8 cellular contexts compared by ENCODE assay signal in genomic region chr11:26227311-26227710, GRCh38.
DNase-seq lines count a peak whose midpoint lies in the region; ATAC-seq, FAIRE-seq and TF ChIP-seq lines count a peak whose summit lies in the region.

No MANE protein-coding gene starts in this region.

- WGBS in H9 (ENCODE audit: extremely low coverage, insufficient read length, low lambda C conversion rate) = no CpG with 5 or more reads among the region's 3 CpGs

- no peak overlapping the region for H4K5ac ChIP-seq in H9 (ENCODE audit: insufficient read length, low read depth, low read length)

- no peaks in the 10 kb centered on the region for H3K4me1 Mint-ChIP-seq in H9
- no peaks in the 10 kb centered on the region for H3K4me1 Mint-ChIP-seq in memory B cell
- H3K4me1 Mint-ChIP-seq in activated T-helper 1 cell treated with anti-CD3 and anti-CD28 coated beads, Interleukin-12 subunit alpha, Interleukin-12 subunit beta, Interleukin-2, Interleukin-4 antibody, amounts not matched to agents 30 ng/mL and 10 ng/mL and 1 ng/mL, durations not matched to agents 14 hours and 24 hours and 36 hours (ENCODE audit: low read depth) = no peaks in the 10 kb centered on the region

- H2BK5ac ChIP-seq in H9 (ENCODE audit: insufficient read length, low read length) = no peak overlapping the region

- no peak overlapping the region for H3K56ac ChIP-seq in H9 (ENCODE audit: insufficient read length, low read depth, low read length)

- H3K27me3 Mint-ChIP-seq in H9 (ENCODE audit: low read depth) = no peaks in the 10 kb centered on the region
- H3K27me3 Mint-ChIP-seq in memory B cell = no peaks in the 10 kb centered on the region
- H3K27me3 Mint-ChIP-seq in activated T-helper 1 cell treated with anti-CD3 and anti-CD28 coated beads, Interleukin-12 subunit alpha, Interleukin-12 subunit beta, Interleukin-2, Interleukin-4 antibody, amounts not matched to agents 30 ng/mL and 10 ng/mL and 1 ng/mL, durations not matched to agents 14 hours and 24 hours and 36 hours (ENCODE audit: insufficient read depth) = no peaks in the 10 kb centered on the region

- H3F3A ChIP-seq in MM.1S (ENCODE audit: insufficient read depth, low read length) = peaks cover 12% of the 10 kb centered on the region

- no peak overlapping the region for H3K18ac ChIP-seq in H9 (ENCODE audit: insufficient read length, low read depth, low read length)

- TF ChIP-seq CTCF in GM12875 (IDR thresholded peaks at IDR 0.05; ENCODE audit: borderline replicate concordance, insufficient read depth, low read depth, low read length) (peak; percentile 14; the same call in 1 of the 2 replicates), H9 (conservative IDR thresholded peaks at IDR 0.05) (peak; percentile 41; the same call in 2 of the 3 replicates), MM.1S (IDR thresholded peaks at IDR 0.05; ENCODE audit: low read length) (peak; percentile 72), bronchial epithelial cell (IDR thresholded peaks at IDR 0.05; ENCODE audit: insufficient read depth, low read length, severe bottlenecking) (peak; percentile 24)

- no peak for FAIRE-seq in bronchial epithelial cell (lab: Jason Lieb, UNC)

- H4K20me1 ChIP-seq in H9 (ENCODE audit: control insufficient read depth, insufficient read depth, insufficient read length) = no peaks in the 10 kb centered on the region
- no peaks in the 10 kb centered on the region for H4K20me1 ChIP-seq in MM.1S (ENCODE audit: insufficient read depth, low read length)

- peaks cover 0 to 6% of the 10 kb centered on the region in 2 experiments; a peak in 3 of 5 replicates for H3K9me3 Mint-ChIP-seq in H9
- no peaks in the 10 kb centered on the region for H3K9me3 Mint-ChIP-seq in memory B cell
- H3K9me3 Mint-ChIP-seq in activated T-helper 1 cell treated with anti-CD3 and anti-CD28 coated beads, Interleukin-12 subunit alpha, Interleukin-12 subunit beta, Interleukin-2, Interleukin-4 antibody, amounts not matched to agents 30 ng/mL and 10 ng/mL and 1 ng/mL, durations not matched to agents 14 hours and 24 hours and 36 hours = no peaks in the 10 kb centered on the region

- no peak overlapping the region for H2BK15ac ChIP-seq in H9 (ENCODE audit: low read depth, low read length)

- H3K4me1 ChIP-seq in H9 (ENCODE audit: insufficient read depth, low read length) = no peaks in the 10 kb centered on the region
- peaks cover 28% of the 10 kb centered on the region for H3K4me1 ChIP-seq in MM.1S (ENCODE audit: low read length)

- H3K4me3 Mint-ChIP-seq in H9 = no peak overlapping the region
- H3K4me3 Mint-ChIP-seq in memory B cell = no peak overlapping the region
- no peak overlapping the region for H3K4me3 Mint-ChIP-seq in activated T-helper 1 cell treated with anti-CD3 and anti-CD28 coated beads, Interleukin-12 subunit alpha, Interleukin-12 subunit beta, Interleukin-2, Interleukin-4 antibody, amounts not matched to agents 30 ng/mL and 10 ng/mL and 1 ng/mL, durations not matched to agents 14 hours and 24 hours and 36 hours

- no peak overlapping the region for H2BK120ac ChIP-seq in H9 (ENCODE audit: low read depth, low read length, poor library complexity, severe bottlenecking)

- H3K27ac ChIP-seq in H9 (ENCODE audit: insufficient read length, low read depth, low read length) (no peak overlapping the region), MM.1S (ENCODE audit: low read length) (peak overlapping the region; percentile 80)

- H3K9me2 ChIP-seq in MM.1S (replicated peaks; ENCODE audit: insufficient read depth, low read length) = no peaks in the 10 kb centered on the region

- H3K23me2 ChIP-seq in H9 (ENCODE audit: insufficient read length, low read depth, low read length, poor library complexity, severe bottlenecking) = no peaks in the 10 kb centered on the region

- no peaks in the 10 kb centered on the region for H3K36me3 ChIP-seq in MM.1S (replicated peaks; ENCODE audit: insufficient read depth, low read length)
- H3K36me3 ChIP-seq in bronchial epithelial cell (ENCODE audit: control insufficient read depth, insufficient read depth, low read length) = no peaks in the 10 kb centered on the region

- no peak overlapping the region for H3K27ac Mint-ChIP-seq in H9
- no peak overlapping the region for H3K27ac Mint-ChIP-seq in memory B cell
- no peak overlapping the region for H3K27ac Mint-ChIP-seq in activated T-helper 1 cell treated with anti-CD3 and anti-CD28 coated beads, Interleukin-12 subunit alpha, Interleukin-12 subunit beta, Interleukin-2, Interleukin-4 antibody, amounts not matched to agents 30 ng/mL and 10 ng/mL and 1 ng/mL, durations not matched to agents 14 hours and 24 hours and 36 hours

- H3K79me2 ChIP-seq in H9 (ENCODE audit: insufficient read depth, low read length) (no peaks in the 10 kb centered on the region), MM.1S (ENCODE audit: low read length) (no peaks in the 10 kb centered on the region)

- H3K79me1 ChIP-seq in H9 (ENCODE audit: insufficient read depth, low read depth, low read length, poor library complexity, severe bottlenecking) = no peaks in the 10 kb centered on the region

- H3T11ph ChIP-seq in H9 (ENCODE audit: low read length) = no peak overlapping the region

- no peak overlapping the region for H3K4ac ChIP-seq in H9 (ENCODE audit: low read depth, low read length)

- H4K91ac ChIP-seq in H9 (ENCODE audit: insufficient read length, low read depth, low read length) = no peak overlapping the region

- H4K8ac ChIP-seq in H9 (replicated peaks; ENCODE audit: insufficient read length, low read depth, low read length) = no peak overlapping the region

- peaks cover 0 to 5% (median 0%) of the 10 kb centered on the region in 3 experiments; a peak in 3 of 7 replicates for H3K36me3 Mint-ChIP-seq in H9 (ENCODE audit: insufficient read depth in 1 of 3, low read depth in 3 of 3)
- no peaks in the 10 kb centered on the region for H3K36me3 Mint-ChIP-seq in memory B cell
- H3K36me3 Mint-ChIP-seq in activated T-helper 1 cell treated with anti-CD3 and anti-CD28 coated beads, Interleukin-12 subunit alpha, Interleukin-12 subunit beta, Interleukin-2, Interleukin-4 antibody, amounts not matched to agents 30 ng/mL and 10 ng/mL and 1 ng/mL, durations not matched to agents 14 hours and 24 hours and 36 hours (ENCODE audit: low read depth) = no peaks in the 10 kb centered on the region

- H3K4me3 ChIP-seq in GM12875 (ENCODE audit: low read depth, low read length) (no peak overlapping the region), MM.1S (ENCODE audit: low read length) (peak overlapping the region; percentile 48), bronchial epithelial cell (ENCODE audit: low read depth, low read length) (no peak overlapping the region)

- peak; percentile 79 for ATAC-seq in memory B cell (ENCODE audit: low read depth)

- H3K14ac ChIP-seq in H9 (ENCODE audit: insufficient read depth, low read length) = no peak overlapping the region

- no peak overlapping the region for H2AK5ac ChIP-seq in H9 (ENCODE audit: insufficient read length, low read length)

- H3K4me2 ChIP-seq in H9 (ENCODE audit: insufficient read depth, insufficient read length, low read length) (no peak overlapping the region), MM.1S (ENCODE audit: low read depth, low read length) (peak overlapping the region; percentile 79)

- H3K23ac ChIP-seq in H9 (ENCODE audit: insufficient read length, low read depth, low read length) = no peak overlapping the region

- H3K9ac ChIP-seq in H9 (ENCODE audit: extremely low read depth, insufficient read length, low read length) (no peak overlapping the region), MM.1S (ENCODE audit: low read length) (peak overlapping the region; percentile 48)

- intact Hi-C loops in activated T-helper 1 cell treated with anti-CD3 and anti-CD28 coated beads, Interleukin-12 subunit alpha, Interleukin-12 subunit beta, Interleukin-2, Interleukin-4 antibody, amounts not matched to agents 30 ng/mL and 10 ng/mL and 1 ng/mL, durations not matched to agents 14 hours and 24 hours and 36 hours (cut with micrococcal nuclease) = no loop called here

- H3K9me3 ChIP-seq in H9 (ENCODE audit: control insufficient read depth, low read depth, low read length) = no peaks in the 10 kb centered on the region
- H3K9me3 ChIP-seq in MM.1S (replicated peaks; ENCODE audit: insufficient read depth, low read length) = no peaks in the 10 kb centered on the region

- no peak overlapping the region for H2BK20ac ChIP-seq in H9 (ENCODE audit: low read depth, low read length, poor library complexity, severe bottlenecking)

- H2AFZ ChIP-seq in H9 (ENCODE audit: low read length) = no peak overlapping the region
- peak overlapping the region; percentile 43; the same call in 1 of the 2 replicates for H2AFZ ChIP-seq in MM.1S (ENCODE audit: low read length)

- no peak overlapping the region for H2BK12ac ChIP-seq in H9 (ENCODE audit: insufficient read length, low read depth, low read length)

- DNase-seq in H9 (no peak), MM.1S (peak; percentile 82), bronchial epithelial cell (ENCODE audit: low read depth) (peak; percentile 99), memory B cell (ENCODE audit: low spot score in 2 of 2) (peak in 1 of 2 donors; percentile 13), NCI-H146 treated with DMSO at 0.1 percent for 48 hours (lab: John Stamatoyannopoulos, UW; ENCODE audit: unreplicated experiment) (no peak)
- DNase-seq in stimulated activated CD4-positive, alpha-beta T cell treated with anti-CD3 and anti-CD28 coated beads, Interleukin-4, amount 100 ng/mL, for 1 hour = no peak
- no peak for DNase-seq in activated T-helper 1 cell treated with anti-CD3 and anti-CD28 coated beads, Interleukin-12 subunit alpha, Interleukin-12 subunit beta, Interleukin-2, Interleukin-4 antibody, amounts not matched to agents 30 ng/mL and 10 ng/mL and 1 ng/mL, durations not matched to agents 14 hours and 24 hours and 36 hours (ENCODE audit: low spot score)

- no peaks in the 10 kb centered on the region for H3K27me3 ChIP-seq in H9 (ENCODE audit: insufficient read depth, low read length)
- H3K27me3 ChIP-seq in MM.1S (replicated peaks; ENCODE audit: insufficient read depth, low read length) = no peaks in the 10 kb centered on the region
- no peaks in the 10 kb centered on the region for H3K27me3 ChIP-seq in bronchial epithelial cell (ENCODE audit: control insufficient read depth, insufficient read depth, low read length)

Comparison
In these comparisons a context has a peak if more than half of its experiments do, and no peak if none do; other contexts are left out.
1. CTCF ChIP-seq: peak in every context shown above with its lines; median percentile 72 in MM.1S; 41 in H9; 24 in bronchial epithelial cell; 14 in GM12875.
2. DNase-seq: peak in MM.1S (single experiment) and bronchial epithelial cell (single experiment); none in H9 (single experiment), stimulated activated CD4-positive, alpha-beta T cell treated with anti-CD3 and anti-CD28 coated beads, Interleukin-4, amount 100 ng/mL, for 1 hour (single experiment), activated T-helper 1 cell treated with anti-CD3 and anti-CD28 coated beads, Interleukin-12 subunit alpha, Interleukin-12 subunit beta, Interleukin-2, Interleukin-4 antibody, amounts not matched to agents 30 ng/mL and 10 ng/mL and 1 ng/mL, durations not matched to agents 14 hours and 24 hours and 36 hours (single experiment) and NCI-H146 treated with DMSO at 0.1 percent for 48 hours (single experiment).